In the genomic region with DNA sequence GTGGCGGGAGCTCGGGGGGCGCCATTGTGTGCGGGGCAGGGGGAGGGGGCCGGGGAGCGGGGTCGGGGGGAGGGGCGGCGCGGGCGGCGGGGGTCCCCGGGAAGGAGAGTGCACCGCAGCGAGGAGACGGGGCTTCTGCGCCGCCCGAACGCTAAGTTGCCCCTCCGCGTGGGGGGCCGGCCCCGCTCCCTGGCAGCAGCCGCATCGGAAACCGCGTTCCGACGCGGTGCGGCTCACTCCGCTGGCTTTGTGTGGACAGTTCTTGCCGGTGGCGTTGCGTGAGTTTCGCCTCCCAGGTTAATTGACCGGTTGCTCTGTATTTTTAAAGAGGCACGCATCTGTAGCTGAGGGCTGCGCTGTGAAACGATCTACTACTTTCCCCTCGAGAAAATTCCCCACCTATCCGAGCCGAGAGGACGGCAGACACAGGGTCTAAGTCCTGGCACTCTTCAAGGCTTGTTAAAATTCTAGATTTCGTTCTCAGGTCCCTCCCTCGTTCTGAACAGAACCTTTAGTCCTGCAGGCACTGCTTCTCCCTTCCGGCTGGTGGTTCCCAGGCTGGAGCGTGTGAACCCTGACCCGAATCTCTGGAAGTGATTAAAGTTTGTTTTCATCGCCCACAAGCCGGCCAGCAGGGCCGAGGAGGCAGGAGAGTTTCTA, we compare ENCODE assay signal across 1 cellular context.
TF ChIP-seq lines count a peak whose summit lies in the region.

No MANE protein-coding gene starts in this region.

TF ChIP-seq in IMR-90, 13 proteins besides CTCF, POLR2A, EP300 and RAD21:
- TF ChIP-seq, protein P1, sequence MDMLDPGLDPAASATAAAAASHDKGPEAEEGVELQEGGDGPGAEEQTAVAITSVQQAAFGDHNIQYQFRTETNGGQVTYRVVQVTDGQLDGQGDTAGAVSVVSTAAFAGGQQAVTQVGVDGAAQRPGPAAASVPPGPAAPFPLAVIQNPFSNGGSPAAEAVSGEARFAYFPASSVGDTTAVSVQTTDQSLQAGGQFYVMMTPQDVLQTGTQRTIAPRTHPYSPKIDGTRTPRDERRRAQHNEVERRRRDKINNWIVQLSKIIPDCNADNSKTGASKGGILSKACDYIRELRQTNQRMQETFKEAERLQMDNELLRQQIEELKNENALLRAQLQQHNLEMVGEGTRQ (IDR thresholded peaks at IDR 0.05; ENCODE audit: low read depth, low read length), result no peak
